1 cellular context compared by ENCODE assay signal in genomic region chr16:84952335-84953050, GRCh38.
TF ChIP-seq lines count a peak whose summit lies in the region.

No MANE protein-coding gene starts in this region.

TF ChIP-seq in K562, 482 proteins besides CTCF, POLR2A, EP300 and RAD21 (continued from another document and continues in another):
- TF ChIP-seq, protein P1, sequence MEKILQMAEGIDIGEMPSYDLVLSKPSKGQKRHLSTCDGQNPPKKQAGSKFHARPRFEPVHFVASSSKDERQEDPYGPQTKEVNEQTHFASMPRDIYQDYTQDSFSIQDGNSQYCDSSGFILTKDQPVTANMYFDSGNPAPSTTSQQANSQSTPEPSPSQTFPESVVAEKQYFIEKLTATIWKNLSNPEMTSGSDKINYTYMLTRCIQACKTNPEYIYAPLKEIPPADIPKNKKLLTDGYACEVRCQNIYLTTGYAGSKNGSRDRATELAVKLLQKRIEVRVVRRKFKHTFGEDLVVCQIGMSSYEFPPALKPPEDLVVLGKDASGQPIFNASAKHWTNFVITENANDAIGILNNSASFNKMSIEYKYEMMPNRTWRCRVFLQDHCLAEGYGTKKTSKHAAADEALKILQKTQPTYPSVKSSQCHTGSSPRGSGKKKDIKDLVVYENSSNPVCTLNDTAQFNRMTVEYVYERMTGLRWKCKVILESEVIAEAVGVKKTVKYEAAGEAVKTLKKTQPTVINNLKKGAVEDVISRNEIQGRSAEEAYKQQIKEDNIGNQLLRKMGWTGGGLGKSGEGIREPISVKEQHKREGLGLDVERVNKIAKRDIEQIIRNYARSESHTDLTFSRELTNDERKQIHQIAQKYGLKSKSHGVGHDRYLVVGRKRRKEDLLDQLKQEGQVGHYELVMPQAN (IDR thresholded peaks at IDR 0.05; ENCODE audit: borderline replicate concordance), result no peak
- TF ChIP-seq, protein P2, sequence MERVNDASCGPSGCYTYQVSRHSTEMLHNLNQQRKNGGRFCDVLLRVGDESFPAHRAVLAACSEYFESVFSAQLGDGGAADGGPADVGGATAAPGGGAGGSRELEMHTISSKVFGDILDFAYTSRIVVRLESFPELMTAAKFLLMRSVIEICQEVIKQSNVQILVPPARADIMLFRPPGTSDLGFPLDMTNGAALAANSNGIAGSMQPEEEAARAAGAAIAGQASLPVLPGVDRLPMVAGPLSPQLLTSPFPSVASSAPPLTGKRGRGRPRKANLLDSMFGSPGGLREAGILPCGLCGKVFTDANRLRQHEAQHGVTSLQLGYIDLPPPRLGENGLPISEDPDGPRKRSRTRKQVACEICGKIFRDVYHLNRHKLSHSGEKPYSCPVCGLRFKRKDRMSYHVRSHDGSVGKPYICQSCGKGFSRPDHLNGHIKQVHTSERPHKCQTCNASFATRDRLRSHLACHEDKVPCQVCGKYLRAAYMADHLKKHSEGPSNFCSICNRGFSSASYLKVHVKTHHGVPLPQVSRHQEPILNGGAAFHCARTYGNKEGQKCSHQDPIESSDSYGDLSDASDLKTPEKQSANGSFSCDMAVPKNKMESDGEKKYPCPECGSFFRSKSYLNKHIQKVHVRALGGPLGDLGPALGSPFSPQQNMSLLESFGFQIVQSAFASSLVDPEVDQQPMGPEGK (CRISPR knock-in tag; IDR thresholded peaks at IDR 0.05; ENCODE audit: borderline replicate concordance), result no peak
- TF ChIP-seq ZNF274 (IDR thresholded peaks at IDR 0.05; ENCODE audit: borderline replicate concordance, low read depth, low read length) (peak; percentile 75; the same call in 1 of the 2 replicates), ZNF140 (CRISPR knock-in tag; IDR thresholded peaks at IDR 0.05) (no peak), SMAD1 (IDR thresholded peaks at IDR 0.05; ENCODE audit: low read depth, low read length, partially characterized antibody) (peak; percentile 71), TEAD1 (CRISPR knock-in tag; IDR thresholded peaks at IDR 0.05) (peak; percentile 20 to 95; a peak in 2 of 4 replicates), NR2C1 (IDR thresholded peaks at IDR 0.05) (0 out of 2 replicates have a peak, but pooled peaks have one; percentile 14), NR2C1 (tag; IDR thresholded peaks at IDR 0.05) (peak; percentile 70), MBD2 (IDR thresholded peaks at IDR 0.05; ENCODE audit: borderline replicate concordance, low read depth) (peak; percentile 78; the same call in 1 of the 2 replicates), ZNF384 (IDR thresholded peaks at IDR 0.05; ENCODE audit: low read depth, low read length) (0 out of 2 replicates have a peak, but pooled peaks have one; percentile 17), ZBTB12 (CRISPR knock-in tag; IDR thresholded peaks at IDR 0.05) (no peak), ZNF696 (CRISPR knock-in tag; conservative IDR thresholded peaks at IDR 0.05) (no peak), YY1 (IDR thresholded peaks at IDR 0.05; ENCODE audit: borderline replicate concordance in 1 of 3, control insufficient read depth in 1 of 3, extremely low read depth in 1 of 3, insufficient read depth in 3 of 3, insufficient read length in 1 of 3, insufficient replicate concordance in 2 of 3, low read depth in 1 of 3, low read length in 2 of 3) (peak in 2 of 3 experiments; percentile 44 to 62), CSDE1 (IDR thresholded peaks at IDR 0.05) (no peak), NCOA1 (IDR thresholded peaks at IDR 0.05; ENCODE audit: low read depth) (peak; percentile 87; the same call in 1 of the 2 replicates), ZEB2 (IDR thresholded peaks at IDR 0.05) (no peak; the same call in 1 of the 2 replicates), DMBX1 (CRISPR knock-in tag; IDR thresholded peaks at IDR 0.05; ENCODE audit: borderline replicate concordance) (peak; percentile 94), NELFE (IDR thresholded peaks at IDR 0.05; ENCODE audit: insufficient read depth, insufficient read length) (no peak), RBM34 (IDR thresholded peaks at IDR 0.05; ENCODE audit: borderline replicate concordance, insufficient read depth, low read length) (no peak), ZFX (CRISPR knock-in tag; IDR thresholded peaks at IDR 0.05) (peak; percentile 96), ESRRA (IDR thresholded peaks at IDR 0.05; ENCODE audit: borderline replicate concordance, low read depth) (peak; percentile 54; the same call in 1 of the 2 replicates), BCOR (IDR thresholded peaks at IDR 0.05) (peak; percentile 86), SMARCA5 (IDR thresholded peaks at IDR 0.05) (peak; percentile 94), HDAC1 (IDR thresholded peaks at IDR 0.05) (peak; percentile 81 to 96; a peak in 2 of 4 replicates), ILF3 (IDR thresholded peaks at IDR 0.05; ENCODE audit: borderline replicate concordance) (no peak), KLF10 (CRISPR knock-in tag; IDR thresholded peaks at IDR 0.05) (no peak), MCM2 (IDR thresholded peaks at IDR 0.05; ENCODE audit: low read depth) (no peak), ZBTB9 (CRISPR knock-in tag; IDR thresholded peaks at IDR 0.05) (0 out of 2 replicates have a peak, but pooled peaks have one; percentile 9), NCOA4 (IDR thresholded peaks at IDR 0.05; ENCODE audit: partially characterized antibody) (no peak), UBTF (IDR thresholded peaks at IDR 0.05; ENCODE audit: borderline replicate concordance in 1 of 2, low read depth in 2 of 2, low read length in 2 of 2) (peak; percentile 91 to 98; a peak in 3 of 4 replicates), ZNF124 (CRISPR knock-in tag; IDR thresholded peaks at IDR 0.05) (no peak)
- TF ChIP-seq, protein P3, sequence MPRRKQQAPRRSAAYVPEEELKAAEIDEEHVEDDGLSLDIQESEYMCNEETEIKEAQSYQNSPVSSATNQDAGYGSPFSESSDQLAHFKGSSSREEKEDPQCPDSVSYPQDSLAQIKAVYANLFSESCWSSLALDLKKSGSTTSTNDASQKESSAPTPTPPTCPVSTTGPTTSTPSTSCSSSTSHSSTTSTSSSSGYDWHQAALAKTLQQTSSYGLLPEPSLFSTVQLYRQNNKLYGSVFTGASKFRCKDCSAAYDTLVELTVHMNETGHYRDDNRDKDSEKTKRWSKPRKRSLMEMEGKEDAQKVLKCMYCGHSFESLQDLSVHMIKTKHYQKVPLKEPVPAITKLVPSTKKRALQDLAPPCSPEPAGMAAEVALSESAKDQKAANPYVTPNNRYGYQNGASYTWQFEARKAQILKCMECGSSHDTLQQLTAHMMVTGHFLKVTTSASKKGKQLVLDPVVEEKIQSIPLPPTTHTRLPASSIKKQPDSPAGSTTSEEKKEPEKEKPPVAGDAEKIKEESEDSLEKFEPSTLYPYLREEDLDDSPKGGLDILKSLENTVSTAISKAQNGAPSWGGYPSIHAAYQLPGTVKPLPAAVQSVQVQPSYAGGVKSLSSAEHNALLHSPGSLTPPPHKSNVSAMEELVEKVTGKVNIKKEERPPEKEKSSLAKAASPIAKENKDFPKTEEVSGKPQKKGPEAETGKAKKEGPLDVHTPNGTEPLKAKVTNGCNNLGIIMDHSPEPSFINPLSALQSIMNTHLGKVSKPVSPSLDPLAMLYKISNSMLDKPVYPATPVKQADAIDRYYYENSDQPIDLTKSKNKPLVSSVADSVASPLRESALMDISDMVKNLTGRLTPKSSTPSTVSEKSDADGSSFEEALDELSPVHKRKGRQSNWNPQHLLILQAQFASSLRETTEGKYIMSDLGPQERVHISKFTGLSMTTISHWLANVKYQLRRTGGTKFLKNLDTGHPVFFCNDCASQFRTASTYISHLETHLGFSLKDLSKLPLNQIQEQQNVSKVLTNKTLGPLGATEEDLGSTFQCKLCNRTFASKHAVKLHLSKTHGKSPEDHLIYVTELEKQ (CRISPR knock-in tag; IDR thresholded peaks at IDR 0.05), result 0 out of 2 replicates have a peak, but pooled peaks have one; percentile 15
- TF ChIP-seq, protein P4, sequence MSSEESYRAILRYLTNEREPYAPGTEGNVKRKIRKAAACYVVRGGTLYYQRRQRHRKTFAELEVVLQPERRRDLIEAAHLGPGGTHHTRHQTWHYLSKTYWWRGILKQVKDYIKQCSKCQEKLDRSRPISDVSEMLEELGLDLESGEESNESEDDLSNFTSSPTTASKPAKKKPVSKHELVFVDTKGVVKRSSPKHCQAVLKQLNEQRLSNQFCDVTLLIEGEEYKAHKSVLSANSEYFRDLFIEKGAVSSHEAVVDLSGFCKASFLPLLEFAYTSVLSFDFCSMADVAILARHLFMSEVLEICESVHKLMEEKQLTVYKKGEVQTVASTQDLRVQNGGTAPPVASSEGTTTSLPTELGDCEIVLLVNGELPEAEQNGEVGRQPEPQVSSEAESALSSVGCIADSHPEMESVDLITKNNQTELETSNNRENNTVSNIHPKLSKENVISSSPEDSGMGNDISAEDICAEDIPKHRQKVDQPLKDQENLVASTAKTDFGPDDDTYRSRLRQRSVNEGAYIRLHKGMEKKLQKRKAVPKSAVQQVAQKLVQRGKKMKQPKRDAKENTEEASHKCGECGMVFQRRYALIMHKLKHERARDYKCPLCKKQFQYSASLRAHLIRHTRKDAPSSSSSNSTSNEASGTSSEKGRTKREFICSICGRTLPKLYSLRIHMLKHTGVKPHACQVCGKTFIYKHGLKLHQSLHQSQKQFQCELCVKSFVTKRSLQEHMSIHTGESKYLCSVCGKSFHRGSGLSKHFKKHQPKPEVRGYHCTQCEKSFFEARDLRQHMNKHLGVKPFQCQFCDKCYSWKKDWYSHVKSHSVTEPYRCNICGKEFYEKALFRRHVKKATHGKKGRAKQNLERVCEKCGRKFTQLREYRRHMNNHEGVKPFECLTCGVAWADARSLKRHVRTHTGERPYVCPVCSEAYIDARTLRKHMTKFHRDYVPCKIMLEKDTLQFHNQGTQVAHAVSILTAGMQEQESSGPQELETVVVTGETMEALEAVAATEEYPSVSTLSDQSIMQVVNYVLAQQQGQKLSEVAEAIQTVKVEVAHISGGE (CRISPR knock-in tag; IDR thresholded peaks at IDR 0.05), result peak in 1 of 3 experiments; percentile 82; a peak in 2 of 6 replicates
- TF ChIP-seq, protein P5, sequence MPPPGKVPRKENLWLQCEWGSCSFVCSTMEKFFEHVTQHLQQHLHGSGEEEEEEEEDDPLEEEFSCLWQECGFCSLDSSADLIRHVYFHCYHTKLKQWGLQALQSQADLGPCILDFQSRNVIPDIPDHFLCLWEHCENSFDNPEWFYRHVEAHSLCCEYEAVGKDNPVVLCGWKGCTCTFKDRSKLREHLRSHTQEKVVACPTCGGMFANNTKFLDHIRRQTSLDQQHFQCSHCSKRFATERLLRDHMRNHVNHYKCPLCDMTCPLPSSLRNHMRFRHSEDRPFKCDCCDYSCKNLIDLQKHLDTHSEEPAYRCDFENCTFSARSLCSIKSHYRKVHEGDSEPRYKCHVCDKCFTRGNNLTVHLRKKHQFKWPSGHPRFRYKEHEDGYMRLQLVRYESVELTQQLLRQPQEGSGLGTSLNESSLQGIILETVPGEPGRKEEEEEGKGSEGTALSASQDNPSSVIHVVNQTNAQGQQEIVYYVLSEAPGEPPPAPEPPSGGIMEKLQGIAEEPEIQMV (tag; conservative IDR thresholded peaks at IDR 0.05; ENCODE audit: low read depth), result no peak
- TF ChIP-seq, protein P6, sequence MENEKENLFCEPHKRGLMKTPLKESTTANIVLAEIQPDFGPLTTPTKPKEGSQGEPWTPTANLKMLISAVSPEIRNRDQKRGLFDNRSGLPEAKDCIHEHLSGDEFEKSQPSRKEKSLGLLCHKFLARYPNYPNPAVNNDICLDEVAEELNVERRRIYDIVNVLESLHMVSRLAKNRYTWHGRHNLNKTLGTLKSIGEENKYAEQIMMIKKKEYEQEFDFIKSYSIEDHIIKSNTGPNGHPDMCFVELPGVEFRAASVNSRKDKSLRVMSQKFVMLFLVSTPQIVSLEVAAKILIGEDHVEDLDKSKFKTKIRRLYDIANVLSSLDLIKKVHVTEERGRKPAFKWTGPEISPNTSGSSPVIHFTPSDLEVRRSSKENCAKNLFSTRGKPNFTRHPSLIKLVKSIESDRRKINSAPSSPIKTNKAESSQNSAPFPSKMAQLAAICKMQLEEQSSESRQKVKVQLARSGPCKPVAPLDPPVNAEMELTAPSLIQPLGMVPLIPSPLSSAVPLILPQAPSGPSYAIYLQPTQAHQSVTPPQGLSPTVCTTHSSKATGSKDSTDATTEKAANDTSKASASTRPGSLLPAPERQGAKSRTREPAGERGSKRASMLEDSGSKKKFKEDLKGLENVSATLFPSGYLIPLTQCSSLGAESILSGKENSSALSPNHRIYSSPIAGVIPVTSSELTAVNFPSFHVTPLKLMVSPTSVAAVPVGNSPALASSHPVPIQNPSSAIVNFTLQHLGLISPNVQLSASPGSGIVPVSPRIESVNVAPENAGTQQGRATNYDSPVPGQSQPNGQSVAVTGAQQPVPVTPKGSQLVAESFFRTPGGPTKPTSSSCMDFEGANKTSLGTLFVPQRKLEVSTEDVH (IDR thresholded peaks at IDR 0.05; ENCODE audit: low read depth, partially characterized antibody), result peak; percentile 55
